Comparison of ENCODE assay signal across 8 cellular contexts in the genomic region with DNA sequence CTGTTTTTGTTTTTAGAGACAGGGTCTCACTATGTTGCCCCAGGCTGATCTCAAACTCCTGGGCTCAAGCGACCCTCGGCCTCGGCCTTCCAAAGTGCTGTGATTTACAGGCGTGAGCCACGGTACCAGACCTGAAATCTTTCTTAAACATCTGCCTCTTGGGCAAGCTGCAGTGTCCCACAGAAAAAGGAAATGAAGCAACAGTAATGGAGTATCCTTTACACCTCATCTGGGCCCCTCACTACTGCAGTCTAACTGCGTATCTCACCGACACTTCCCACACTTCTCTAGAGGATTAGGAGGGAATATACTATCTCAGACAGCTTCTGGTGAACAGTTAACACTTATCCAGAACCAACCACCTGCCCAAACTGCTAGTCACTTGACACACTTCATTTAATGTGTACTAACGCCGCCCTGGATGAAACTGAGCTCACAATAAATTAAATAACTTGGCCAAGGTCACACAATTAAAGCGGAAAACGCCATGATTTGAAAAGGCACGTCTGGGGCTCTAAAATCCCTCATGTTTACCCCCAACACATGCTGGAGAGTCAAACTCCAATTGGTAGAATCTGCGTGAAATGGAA. TPM values are rescaled to one million over a fixed set of nuclear protein-coding genes. Genes with fewer than 3 reads are reported as not detected.
DNase-seq lines count a peak whose midpoint lies in the region; ATAC-seq and TF ChIP-seq lines count a peak whose summit lies in the region.

No MANE protein-coding gene starts in this region.

- H3K36me3 Mint-ChIP-seq in HFFc6 (ENCODE audit: low read depth) = peaks cover 11% of the 10 kb centered on the region; the same call in 1 of the 2 replicates

- no peaks in the 10 kb centered on the region for H3K36me3 ChIP-seq in WERI-Rb-1

- H3K27me3 Mint-ChIP-seq in HFFc6 (ENCODE audit: insufficient read depth) = peaks cover 3% of the 10 kb centered on the region

- H3K27ac ChIP-seq in WERI-Rb-1 = peak overlapping the region; percentile 97

- peak overlapping the region; percentile 99 for H3K27ac Mint-ChIP-seq in HFFc6

- peak overlapping the region; percentile 93 for H3K4me3 Mint-ChIP-seq in HFFc6

- H3K4me1 Mint-ChIP-seq in HFFc6 (ENCODE audit: low read depth) = peaks cover 48% of the 10 kb centered on the region

- H3K27me3 ChIP-seq in WERI-Rb-1 (ENCODE audit: insufficient read depth, low read depth, severe bottlenecking) = no peaks in the 10 kb centered on the region

- no peak for ATAC-seq in activated CD4-positive, CD25-positive, alpha-beta regulatory T cell treated with anti-CD3 and anti-CD28 coated beads, Interleukin-2, amount 50 U/mL, for 24 hours

- peak; percentile 74 for DNase-seq in AG10803 (ENCODE audit: low read depth)
- peak; percentile 8 for DNase-seq in HFFc6
- DNase-seq in WERI-Rb-1 = no peak
- peak; percentile 94 for DNase-seq in fibroblast of villous mesenchyme (ENCODE audit: low read depth)
- peak; percentile 59 for DNase-seq in skeletal muscle cell (ENCODE audit: low read depth)
- DNase-seq in SW 1271 (lab: John Stamatoyannopoulos, UW) = no peak
- no peak for DNase-seq in NCI-H1048 (lab: John Stamatoyannopoulos, UW)

- H3K4me3 ChIP-seq in AG10803 (ENCODE audit: low read length) (peak overlapping the region; percentile 98), WERI-Rb-1 (ENCODE audit: low read depth, low read length) (peak overlapping the region; percentile 81), fibroblast of villous mesenchyme (ENCODE audit: low read depth, low read length) (peak overlapping the region; percentile 89), skeletal muscle cell (ENCODE audit: low read depth, low read length) (peak overlapping the region; percentile 99)

- no peak for TF ChIP-seq CTCF in AG10803 (conservative IDR thresholded peaks at IDR 0.05; ENCODE audit: low read length)
- no peak for TF ChIP-seq CTCF in HFFc6 (IDR thresholded peaks at IDR 0.05)
- TF ChIP-seq CTCF in WERI-Rb-1 (IDR thresholded peaks at IDR 0.05; ENCODE audit: low read depth, low read length) = no peak
- TF ChIP-seq CTCF in fibroblast of villous mesenchyme (IDR thresholded peaks at IDR 0.05; ENCODE audit: insufficient read depth, low read depth, low read length) = no peak

- no peaks in the 10 kb centered on the region for H3K9me3 ChIP-seq in WERI-Rb-1 (ENCODE audit: severe bottlenecking)

- no peaks in the 10 kb centered on the region for H3K9me3 Mint-ChIP-seq in HFFc6

RNA-seq across cellular contexts. Expression of gene COX7A2L, which starts 1.0 kb away (rescaled TPM):
- total RNA-seq in HFFc6 (2021; fragmentation: NEBNext Ultra II Directional; extraction: Animal tissue kit (Norgen Biotek cat#: 25700)) = 100 to 1,000 TPM; 118 to 130 (median 125) TPM
- 174 and 189 TPM in 2 replicates for total RNA-seq in fibroblast of villous mesenchyme

Comparison
In these comparisons a context has a peak if more than half of its experiments do, and no peak if none do; other contexts are left out.
1. DNase-seq: peak in AG10803 (single experiment), HFFc6 (single experiment), fibroblast of villous mesenchyme (single experiment) and skeletal muscle cell (single experiment); none in WERI-Rb-1 (single experiment), SW 1271 (0 of 2) and NCI-H1048 (single experiment).
2. Peak in every context shown above with its lines, with median percentiles within 50 percentile points of each other: H3K4me3 ChIP-seq.